ENCODE assay signal across 22 cellular contexts in genomic region chrY:21105529-21105928, GRCh38.
"Had no signal": no experiment of that assay in that cellular context is flagged by ENCODE, and none has a peak within 500 bp of the region (broad histone marks: within the 10 kb centered on the region; RNA-seq: fewer than 3 reads in every experiment).

No MANE protein-coding gene starts in this region.

- H3K4me1 Mint-ChIP-seq: mesothelial cell of epicardium, neural crest cell had no signal

- H3K9me3 Mint-ChIP-seq: memory B cell; mesothelial cell of epicardium; natural killer cell; neural crest cell; stimulated activated naive B cell treated with anti-CD40 and anti-IgM and Interleukin-4, amounts not matched to agents 10 μg/mL and 1 μg/mL and 100 μg/mL, for 72 hours; type B pancreatic cell had no signal

- DNase-seq: dermis blood vessel endothelial cell; esophagus squamous epithelium; foreskin fibroblast; glutamatergic neuron; kidney; left cardiac atrium; left ventricle myocardium inferior; lower lobe of right lung; natural killer cell; posterior cingulate gyrus; spleen; stimulated activated CD4-positive, alpha-beta T cell treated with anti-CD3 and anti-CD28 coated beads, Interleukin-15, amount 100 ng/mL, for 24 hours; stimulated activated CD4-positive, alpha-beta T cell treated with anti-CD3 and anti-CD28 coated beads, Interleukin-1b, Interleukin-23, amount 100 ng/mL, for 48 hours; stimulated activated CD4-positive, alpha-beta T cell treated with anti-CD3 and anti-CD28 coated beads, Interleukin-4, amount 100 ng/mL, for 24 hours; stimulated activated naive B cell treated with anti-CD40 and anti-IgM and Interleukin-4, amounts not matched to agents 10 μg/mL and 1 μg/mL and 100 μg/mL, for 72 hours; thyroid gland had no signal

- H3K27ac Mint-ChIP-seq: memory B cell; mesothelial cell of epicardium; natural killer cell; stimulated activated naive B cell treated with anti-CD40 and anti-IgM and Interleukin-4, amounts not matched to agents 10 μg/mL and 1 μg/mL and 100 μg/mL, for 72 hours; type B pancreatic cell had no signal

- ATAC-seq: gastroesophageal sphincter; left cardiac atrium; lower lobe of right lung; natural killer cell; sciatic nerve; stimulated activated naive B cell treated with anti-CD40 and anti-IgM and Interleukin-4, amounts not matched to agents 10 μg/mL and 1 μg/mL and 100 μg/mL, for 72 hours had no signal

- H3K4me3 Mint-ChIP-seq: memory B cell; mesothelial cell of epicardium; natural killer cell; neural crest cell; stimulated activated naive B cell treated with anti-CD40 and anti-IgM and Interleukin-4, amounts not matched to agents 10 μg/mL and 1 μg/mL and 100 μg/mL, for 72 hours; type B pancreatic cell had no signal

- H3K36me3 Mint-ChIP-seq: memory B cell, mesothelial cell of epicardium, natural killer cell, type B pancreatic cell had no signal

- H3K27me3 Mint-ChIP-seq: memory B cell; stimulated activated naive B cell treated with anti-CD40 and anti-IgM and Interleukin-4, amounts not matched to agents 10 μg/mL and 1 μg/mL and 100 μg/mL, for 72 hours; type B pancreatic cell had no signal
